In the genomic region with DNA sequence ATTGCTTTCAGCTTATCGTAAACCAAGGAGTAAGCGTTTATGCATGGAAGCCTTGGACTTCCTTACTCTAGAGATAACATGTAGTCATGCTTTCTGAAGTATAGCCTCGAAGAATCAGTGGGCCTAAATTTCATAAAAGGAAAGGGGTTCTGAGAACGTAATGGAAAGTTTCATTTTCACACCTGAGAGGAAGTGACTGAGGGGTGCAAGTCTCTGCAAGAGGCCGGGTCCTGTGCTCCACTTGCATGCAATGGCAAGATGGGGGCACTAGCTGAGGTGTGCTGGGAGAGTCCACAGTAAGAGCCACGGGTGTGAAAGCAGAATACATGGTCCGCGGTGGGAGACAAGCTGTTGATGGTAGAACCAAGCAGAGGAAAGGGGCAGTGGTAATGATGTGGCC, we compare ENCODE assay signal across 24 cellular contexts.
"Had no signal": no experiment of that assay in that cellular context is flagged by ENCODE, and none has a peak within 500 bp of the region (broad histone marks: within the 10 kb centered on the region; RNA-seq: fewer than 3 reads in every experiment).

No MANE protein-coding gene starts in this region.

- H3K27ac ChIP-seq: breast epithelium, colonic mucosa, PC-9 had no signal

- H3K36me3 Mint-ChIP-seq: activated CD4-positive, alpha-beta memory T cell treated with anti-CD3 and anti-CD28 coated beads for 36 hours; activated naive CD4-positive, alpha-beta T cell treated with anti-CD3 and anti-CD28 coated beads, Interleukin-2, amount 10 ng/mL, durations not matched to agents 7 days and 5 days; activated naive CD8-positive, alpha-beta T cell treated with anti-CD3 and anti-CD28 coated beads for 36 hours; WTC11 had no signal

- H3K27ac Mint-ChIP-seq: activated CD4-positive, alpha-beta memory T cell treated with anti-CD3 and anti-CD28 coated beads for 36 hours; activated naive CD4-positive, alpha-beta T cell treated with anti-CD3 and anti-CD28 coated beads, Interleukin-2, amount 10 ng/mL, durations not matched to agents 7 days and 5 days; activated naive CD8-positive, alpha-beta T cell treated with anti-CD3 and anti-CD28 coated beads for 36 hours; activated T-cell treated with anti-CD3 and anti-CD28 coated beads, Interleukin-2, amount 50 U/mL, for 72 hours; activated T-helper 2 cell treated with anti-CD3 and anti-CD28 coated beads, Interferon-gamma antibody, Interleukin-2, Interleukin-4, amounts not matched to agents 10 μg/mL and 5 μg/mL and 100 μg/mL, durations not matched to agents 14 hours and 24 hours and 36 hours; T-helper 1 cell treated with Interleukin-12 subunit alpha and Interleukin-12 subunit beta and Interleukin-4 antibody, amounts not matched to agents 30 μg/mL and 1 μg/mL, for 36 hours; WTC11 had no signal

- H3K4me1 Mint-ChIP-seq: WTC11 had no signal

- H3K27me3 ChIP-seq: breast epithelium, colonic mucosa had no signal

- H3K36me3 ChIP-seq: breast epithelium, colonic mucosa had no signal

- ATAC-seq: activated T-cell treated with anti-CD3 and anti-CD28 coated beads, Interleukin-2, amount 50 U/mL, for 72 hours had no signal

- H3K4me1 ChIP-seq: breast epithelium, colonic mucosa had no signal

- H3K4me3 ChIP-seq: breast epithelium, colonic mucosa, PC-9 had no signal

- H3K9me3 Mint-ChIP-seq: activated CD4-positive, alpha-beta memory T cell treated with anti-CD3 and anti-CD28 coated beads for 36 hours; activated naive CD4-positive, alpha-beta T cell treated with anti-CD3 and anti-CD28 coated beads, Interleukin-2, amount 10 ng/mL, durations not matched to agents 7 days and 5 days; activated naive CD8-positive, alpha-beta T cell treated with anti-CD3 and anti-CD28 coated beads for 36 hours; activated T-cell treated with anti-CD3 and anti-CD28 coated beads, Interleukin-2, amount 50 U/mL, for 72 hours; activated T-helper 2 cell treated with anti-CD3 and anti-CD28 coated beads, Interferon-gamma antibody, Interleukin-2, Interleukin-4, amounts not matched to agents 10 μg/mL and 5 μg/mL and 100 μg/mL, durations not matched to agents 14 hours and 24 hours and 36 hours; T-helper 1 cell treated with Interleukin-12 subunit alpha and Interleukin-12 subunit beta and Interleukin-4 antibody, amounts not matched to agents 30 μg/mL and 1 μg/mL, for 36 hours; WTC11 had no signal

- DNase-seq: activated CD4-positive, alpha-beta memory T cell treated with anti-CD3 and anti-CD28 coated beads for 36 hours; activated CD4-positive, alpha-beta T cell treated with anti-CD3 and anti-CD28 coated beads for 48 hours; activated CD4-positive, CD25-positive, alpha-beta regulatory T cell treated with anti-CD3 and anti-CD28 coated beads, Interleukin-2, amount 50 U/mL, for 72 hours; activated CD8-positive, alpha-beta memory T cell treated with anti-CD3 and anti-CD28 coated beads for 24 hours; activated gamma-delta T cell treated with Interleukin-2 at 50 U/mL for 16 hours; activated naive CD4-positive, alpha-beta T cell treated with anti-CD3 and anti-CD28 coated beads, Interleukin-2, amount 10 ng/mL, durations not matched to agents 7 days and 5 days; activated naive CD8-positive, alpha-beta T cell treated with anti-CD3 and anti-CD28 coated beads for 36 hours; activated T-cell treated with anti-CD3 and anti-CD28 coated beads, Interleukin-2, amount 50 U/mL, for 72 hours; aorta; caudate nucleus; colonic mucosa; NCI-H1105 treated with DMSO at 0.1 percent for 48 hours; NCI-H146; NCI-H187 treated with DMSO at 0.1 percent for 48 hours; NCI-H2081 treated with DMSO at 0.1 percent for 48 hours; NCI-H446; NCI-H524; PC-9; SHP77 treated with DMSO at 0.1 percent for 48 hours; T-helper 9 cell had no signal

- H3K27me3 Mint-ChIP-seq: activated CD4-positive, alpha-beta memory T cell treated with anti-CD3 and anti-CD28 coated beads for 36 hours; activated naive CD4-positive, alpha-beta T cell treated with anti-CD3 and anti-CD28 coated beads, Interleukin-2, amount 10 ng/mL, durations not matched to agents 7 days and 5 days; activated naive CD8-positive, alpha-beta T cell treated with anti-CD3 and anti-CD28 coated beads for 36 hours had no signal

- H3K9me3 ChIP-seq: breast epithelium, colonic mucosa had no signal

- H3K4me3 Mint-ChIP-seq: activated CD4-positive, alpha-beta memory T cell treated with anti-CD3 and anti-CD28 coated beads for 36 hours; activated naive CD4-positive, alpha-beta T cell treated with anti-CD3 and anti-CD28 coated beads, Interleukin-2, amount 10 ng/mL, durations not matched to agents 7 days and 5 days; activated naive CD8-positive, alpha-beta T cell treated with anti-CD3 and anti-CD28 coated beads for 36 hours; activated T-cell treated with anti-CD3 and anti-CD28 coated beads, Interleukin-2, amount 50 U/mL, for 72 hours; T-helper 1 cell treated with Interleukin-12 subunit alpha and Interleukin-12 subunit beta and Interleukin-4 antibody, amounts not matched to agents 30 μg/mL and 1 μg/mL, for 36 hours; WTC11 had no signal
